ENCODE assay signal across 9 cellular contexts in the genomic region with DNA sequence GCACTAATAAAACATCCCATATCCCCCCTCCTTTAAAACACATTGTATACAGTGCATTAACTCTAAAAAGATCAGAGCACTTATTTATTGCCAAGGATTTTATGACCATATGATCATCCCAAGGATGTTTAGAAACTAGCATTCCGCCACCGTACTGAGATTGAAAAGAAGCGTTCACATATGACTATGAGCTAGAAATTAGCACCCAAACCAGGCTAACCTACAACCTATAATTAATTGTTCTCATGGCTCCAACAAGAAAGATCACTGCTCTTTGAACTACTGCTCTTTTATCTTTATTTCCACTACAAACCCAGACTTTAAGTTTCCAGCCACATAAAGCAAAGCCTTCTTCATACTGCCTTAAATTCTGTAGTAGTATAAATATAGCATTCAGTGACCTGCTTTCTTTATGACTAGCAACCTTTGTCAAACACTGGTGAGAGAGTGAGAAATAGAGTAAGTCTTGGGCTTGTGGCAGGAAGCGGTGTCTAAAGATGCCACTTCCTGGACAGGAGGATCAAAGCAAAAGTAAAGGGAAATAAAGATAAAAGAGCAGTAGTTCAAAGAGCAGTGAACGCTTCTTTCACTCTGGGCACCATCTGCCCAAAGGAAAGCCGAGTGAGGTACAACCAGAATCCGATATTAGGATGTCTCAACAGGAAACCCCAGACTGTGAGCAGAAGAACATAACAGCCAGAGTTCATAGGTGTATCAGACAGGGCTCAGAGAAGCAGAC.
DNase-seq lines count a peak whose midpoint lies in the region; ATAC-seq, FAIRE-seq and TF ChIP-seq lines count a peak whose summit lies in the region.
"Had no signal": no experiment of that assay in that cellular context is flagged by ENCODE, and none has a peak within 500 bp of the region (broad histone marks: within the 10 kb centered on the region; RNA-seq: fewer than 3 reads in every experiment).

No MANE protein-coding gene starts in this region.

- H3K36me3 ChIP-seq in upper lobe of right lung = no peaks in the 10 kb centered on the region
- H3K36me3 ChIP-seq in Karpas-422 (ENCODE audit: insufficient read depth, low read length) = no peaks in the 10 kb centered on the region

- H3K9me3 ChIP-seq in upper lobe of right lung (no peaks in the 10 kb centered on the region), Karpas-422 (ENCODE audit: low read length) (no peaks in the 10 kb centered on the region)

- no peaks in the 10 kb centered on the region for H3K9me2 ChIP-seq in Karpas-422 (replicated peaks; ENCODE audit: insufficient read depth, low read length)

- DNase-seq in T-helper 22 cell (ENCODE audit: low read depth) (peak; percentile 49), upper lobe of right lung (no peak), H54 (ENCODE audit: insufficient read length, low spot score) (no peak), NCI-H446 (lab: John Stamatoyannopoulos, UW) (no peak), Karpas-422 (no peak)

- H3K4me2 ChIP-seq in Karpas-422 (ENCODE audit: low read depth, low read length, poor library complexity, severe bottlenecking) = no peak overlapping the region

- H3K27ac ChIP-seq in upper lobe of right lung (no peak overlapping the region), Karpas-422 (ENCODE audit: low read length) (no peak overlapping the region)
- H3K27ac ChIP-seq: epithelial cell of prostate had no signal

- H3K9ac ChIP-seq in Karpas-422 (ENCODE audit: low read length) = no peak overlapping the region

- intact Hi-C loops in upper lobe of right lung (cut with DNase I) = loop anchor here (10.0 kb wide), 1 partner anchor 210 kb away; the partner anchor contains the start of gene PTCH1

- H3K4me3 ChIP-seq in upper lobe of right lung = no peak overlapping the region
- H3K4me3 ChIP-seq in Karpas-422 (ENCODE audit: low read length) = no peak overlapping the region

- no peak for TF ChIP-seq POLR2A in H54 (IDR thresholded peaks at IDR 0.05; ENCODE audit: low read depth, low read length)

- H3K27me3 ChIP-seq in upper lobe of right lung (no peaks in the 10 kb centered on the region), Karpas-422 (ENCODE audit: low read length) (no peaks in the 10 kb centered on the region)

- no peak for TF ChIP-seq CTCF in upper lobe of right lung (IDR thresholded peaks at IDR 0.05)

- H3K4me1 ChIP-seq in upper lobe of right lung (no peaks in the 10 kb centered on the region), Karpas-422 (ENCODE audit: low read length) (no peaks in the 10 kb centered on the region)

- FAIRE-seq in H54 (lab: Jason Lieb, UNC) = no peak

- H4K20me1 ChIP-seq in Karpas-422 (ENCODE audit: insufficient read depth, low read depth, low read length) = no peaks in the 10 kb centered on the region

- no peaks in the 10 kb centered on the region for H3K79me2 ChIP-seq in Karpas-422 (ENCODE audit: low read length)

- peak; percentile 96 for ATAC-seq in GM18870 (IDR thresholded peaks at IDR 0.05; ENCODE audit: unreplicated experiment)
- peak; percentile 84 for ATAC-seq in HG03045 (IDR thresholded peaks at IDR 0.05; ENCODE audit: unreplicated experiment)
- ATAC-seq in esophagus mucosa = peak; percentile 44
- peak; percentile 47 for ATAC-seq in upper lobe of right lung

- no peak overlapping the region for H2AFZ ChIP-seq in Karpas-422 (ENCODE audit: low read length)

Comparison
In these comparisons a context has a peak if more than half of its experiments do, and no peak if none do; other contexts are left out.
1. ATAC-seq: peak in every context shown above with its lines; median percentile 96 in GM18870; 84 in HG03045; 47 in upper lobe of right lung; 44 in esophagus mucosa.